Comparison of ENCODE assay signal across 23 cellular contexts in genomic region chr2:21451418-21451817, GRCh38.
DNase-seq lines count a peak whose midpoint lies in the region; ATAC-seq and TF ChIP-seq lines count a peak whose summit lies in the region.
"Had no signal": no experiment of that assay in that cellular context is flagged by ENCODE, and none has a peak within 500 bp of the region (broad histone marks: within the 10 kb centered on the region; RNA-seq: fewer than 3 reads in every experiment).

No MANE protein-coding gene starts in this region.

- no peaks in the 10 kb centered on the region for H3K27me3 Mint-ChIP-seq in activated CD4-positive, alpha-beta memory T cell treated with anti-CD3 and anti-CD28 coated beads for 36 hours
- H3K27me3 Mint-ChIP-seq: B cell had no signal

- intact Hi-C loops in activated CD4-positive, alpha-beta memory T cell treated with anti-CD3 and anti-CD28 coated beads for 36 hours (cut with micrococcal nuclease), result no loop called here
- intact Hi-C loops in spleen (cut with DNase I; ENCODE audit: low total_unique reads), result no loop called here

- ATAC-seq in HG03097 (IDR thresholded peaks at IDR 0.05; ENCODE audit: low FRiP score, unreplicated experiment), result no peak
- ATAC-seq: A549, K562 had no signal

- CTCF ChIA-PET in activated CD4-positive, alpha-beta memory T cell treated with anti-CD3 and anti-CD28 coated beads for 36 hours (lab: Charles Lee), result no interaction called here

- H3K36me3 Mint-ChIP-seq in activated CD4-positive, alpha-beta memory T cell treated with anti-CD3 and anti-CD28 coated beads for 36 hours, result no peaks in the 10 kb centered on the region
- H3K36me3 Mint-ChIP-seq: CD14-positive monocyte had no signal

- H3K9ac ChIP-seq in HUES64 (ENCODE audit: low read depth, low read length), result no peak overlapping the region

- peak overlapping the region; percentile 28; the same call in 1 of the 2 replicates for H3K27ac ChIP-seq in HUES64 (ENCODE audit: low read depth, low read length)
- peak overlapping the region; percentile 59 for H3K27ac ChIP-seq in SJSA1
- H3K27ac ChIP-seq in spleen, result no peak overlapping the region
- H3K27ac ChIP-seq: A549, SK-N-MC had no signal

- POLR2A ChIA-PET in activated CD4-positive, alpha-beta memory T cell treated with anti-CD3 and anti-CD28 coated beads for 36 hours (lab: Charles Lee), result no interaction called here

- no peak overlapping the region for H3K4me3 Mint-ChIP-seq in activated CD4-positive, alpha-beta memory T cell treated with anti-CD3 and anti-CD28 coated beads for 36 hours
- H3K4me3 Mint-ChIP-seq: B cell, CD14-positive monocyte, GM23338 had no signal

- H3K4me1 Mint-ChIP-seq in activated CD4-positive, alpha-beta memory T cell treated with anti-CD3 and anti-CD28 coated beads for 36 hours (ENCODE audit: low read depth), result no peaks in the 10 kb centered on the region
- H3K4me1 Mint-ChIP-seq: B cell, CD14-positive monocyte had no signal

- no peaks in the 10 kb centered on the region for H3K9me3 Mint-ChIP-seq in activated CD4-positive, alpha-beta memory T cell treated with anti-CD3 and anti-CD28 coated beads for 36 hours

- WGBS in HUES64, result 87% methylated on average over 3 of the region's 3 CpGs
- WGBS in spleen, 5 donors, result 67 to 72% (median 69%) methylated on average over 3 of the region's 3 CpGs

- peak; percentile 11 for DNase-seq in EH (ENCODE audit: low read depth)
- peak in 1 of 2 experiments; percentile 15 for DNase-seq in SJSA1 (ENCODE audit: low read depth in 1 of 2, low spot score in 2 of 2)
- peak; percentile 58 for DNase-seq in iris pigment epithelial cell (ENCODE audit: low read depth)
- DNase-seq in activated CD4-positive, alpha-beta memory T cell treated with anti-CD3 and anti-CD28 coated beads for 36 hours, result no peak
- DNase-seq in NCI-H748 (lab: John Stamatoyannopoulos, UW; ENCODE audit: unreplicated experiment), result no peak
- no peak for DNase-seq in spleen
- DNase-seq: DMS53, HCEC 1CT, NCI-H1092 treated with DMSO at 0.1 percent for 48 hours, NCI-H1436 treated with DMSO at 0.1 percent for 48 hours, NCI-H1930, NCI-H2227 treated with DMSO at 0.1 percent for 48 hours, NCI-H524, Peyer's patch, Right ventricle myocardium superior had no signal

- H3K4me3 ChIP-seq in HUES64 (ENCODE audit: low read length) (no peak overlapping the region), SJSA1 (no peak overlapping the region), spleen (no peak overlapping the region)
- H3K4me3 ChIP-seq: A549, GM23338, K562, Peyer's patch, SK-N-MC had no signal

- H3K27me3 ChIP-seq in HUES64 (ENCODE audit: insufficient read depth, low read length), result no peaks in the 10 kb centered on the region
- no peaks in the 10 kb centered on the region for H3K27me3 ChIP-seq in SJSA1 (replicated peaks)
- H3K27me3 ChIP-seq in spleen (replicated peaks in 1 of 7), result no peaks in the 10 kb centered on the region
- H3K27me3 ChIP-seq: Peyer's patch had no signal

- H3K27ac Mint-ChIP-seq in activated CD4-positive, alpha-beta memory T cell treated with anti-CD3 and anti-CD28 coated beads for 36 hours, result no peak overlapping the region
- H3K27ac Mint-ChIP-seq: B cell, CD14-positive monocyte, GM23338 had no signal

- no peak for TF ChIP-seq POLR2A in spleen (IDR thresholded peaks at IDR 0.05)

- peaks cover 19% of the 10 kb centered on the region for H3K4me1 ChIP-seq in HUES64 (ENCODE audit: insufficient read depth, low read length)
- H3K4me1 ChIP-seq in SJSA1 (replicated peaks), result peaks cover 38% of the 10 kb centered on the region
- peaks cover 0 to 18% (median 0%) of the 10 kb centered on the region in 6 donors for H3K4me1 ChIP-seq in spleen
- H3K4me1 ChIP-seq: A549, Peyer's patch had no signal

- H3K9me3 ChIP-seq in HUES64 (ENCODE audit: insufficient read depth, low read depth, low read length) (no peaks in the 10 kb centered on the region), SJSA1 (replicated peaks) (no peaks in the 10 kb centered on the region), spleen (no peaks in the 10 kb centered on the region)
- H3K9me3 ChIP-seq: A549, Peyer's patch had no signal

- TF ChIP-seq CTCF in spleen (IDR thresholded peaks at IDR 0.05 in 8 of 11, conservative IDR thresholded peaks at IDR 0.05 in 3 of 11), result no peak

- H3K36me3 ChIP-seq in HUES64 (ENCODE audit: insufficient read depth, low read length) (no peaks in the 10 kb centered on the region), SJSA1 (no peaks in the 10 kb centered on the region), spleen (no peaks in the 10 kb centered on the region)
- H3K36me3 ChIP-seq: Peyer's patch had no signal

Comparison
In these comparisons a context has a peak if more than half of its experiments do, and no peak if none do; other contexts are left out.
1. DNase-seq: peak in EH (single experiment) and iris pigment epithelial cell (single experiment); none in activated CD4-positive, alpha-beta memory T cell treated with anti-CD3 and anti-CD28 coated beads for 36 hours (single experiment), NCI-H748 (single experiment) and spleen (single experiment).
2. H3K27ac ChIP-seq: peak in HUES64 (single experiment) and SJSA1 (single experiment); none in spleen (0 of 8).